Comparison of ENCODE assay signal across 13 cellular contexts in the genomic region with DNA sequence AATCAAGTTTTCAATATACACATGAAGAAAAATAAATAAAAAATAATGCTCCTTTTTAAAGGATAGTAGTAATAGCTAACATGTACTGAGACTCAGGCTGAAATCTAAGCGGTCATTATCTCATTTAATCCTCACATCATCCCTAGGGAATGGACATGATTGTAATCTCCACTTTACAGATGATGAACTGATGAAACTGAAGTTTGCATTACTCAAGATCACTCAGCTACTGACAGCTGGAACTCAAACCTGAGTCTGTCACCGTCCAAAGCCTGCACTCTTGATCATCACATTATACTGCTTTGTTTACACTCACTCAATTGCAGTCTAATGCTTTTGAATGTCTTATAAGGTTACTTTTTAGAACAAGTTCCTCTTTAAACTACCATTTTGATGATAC. TPM values are rescaled to one million over a fixed set of nuclear protein-coding genes. Genes with fewer than 3 reads are reported as not detected.
DNase-seq lines count a peak whose midpoint lies in the region; ATAC-seq and TF ChIP-seq lines count a peak whose summit lies in the region.
"Had no signal": no experiment of that assay in that cellular context is flagged by ENCODE, and none has a peak within 500 bp of the region (broad histone marks: within the 10 kb centered on the region; RNA-seq: fewer than 3 reads in every experiment).

No MANE protein-coding gene starts in this region.

- H3K79me2 ChIP-seq in OCI-LY3 (ENCODE audit: low read length) (peaks cover 79% of the 10 kb centered on the region), smooth muscle cell (ENCODE audit: low read depth) (peaks cover 79% of the 10 kb centered on the region)

- H4K20me1 ChIP-seq in OCI-LY3 (ENCODE audit: insufficient read depth, low read length) = peaks cover 55% of the 10 kb centered on the region
- H4K20me1 ChIP-seq in smooth muscle cell (ENCODE audit: low read depth) = peaks cover 75% of the 10 kb centered on the region

- H3K9me3 ChIP-seq in OCI-LY3 (ENCODE audit: insufficient read depth, low read length) (no peaks in the 10 kb centered on the region), esophagus squamous epithelium (no peaks in the 10 kb centered on the region), smooth muscle cell (replicated peaks; ENCODE audit: low read depth) (no peaks in the 10 kb centered on the region)

- 38 to 48% methylated on average over 2 of the region's 2 CpGs for WGBS in esophagus squamous epithelium, 2 donors
- WGBS in smooth muscle cell (ENCODE audit: low lambda C conversion rate) = 22% methylated on average over 2 of the region's 2 CpGs

- DNase-seq in HL-60 (ENCODE audit: low read depth in 1 of 2, low spot score in 1 of 2) (no peak), esophagus squamous epithelium (lab: John Stamatoyannopoulos, UW) (no peak), smooth muscle cell (lab: John Stamatoyannopoulos, UW; ENCODE audit: unreplicated experiment) (no peak), EL (no peak)
- no peak for DNase-seq in stimulated activated naive CD8-positive, alpha-beta T cell treated with anti-CD3 and anti-CD28 coated beads, Interleukin-15, Interleukin-2, amounts not matched to agents 100 U/mL and 50 U/mL, for 24 hours
- DNase-seq in stimulated activated naive B cell treated with anti-CD40 and anti-IgM and Interleukin-4, amounts not matched to agents 10 μg/mL and 1 μg/mL and 100 μg/mL, for 72 hours = no peak
- DNase-seq: activated CD8-positive, alpha-beta T cell treated with anti-CD3 and anti-CD28 coated beads, Interleukin-2, amount 10 ng/mL, durations not matched to agents 7 days and 5 days; NCI-H1694; stimulated activated CD4-positive, alpha-beta T cell treated with anti-CD3 and anti-CD28 coated beads, Interleukin-15, amount 100 ng/mL, for 24 hours; stimulated activated naive CD8-positive, alpha-beta T cell treated with anti-CD3 and anti-CD28 coated beads, Interleukin-15, amount 100 ng/mL, for 72 hours had no signal

- 0 out of 2 replicates have a peak overlapping the region, but pooled peaks have one; percentile 17 for H3K27ac ChIP-seq in HL-60 (replicated peaks)
- no peak overlapping the region for H3K27ac ChIP-seq in OCI-LY3 (ENCODE audit: low read length)
- H3K27ac ChIP-seq in esophagus squamous epithelium = peak overlapping the region; percentile 97 to 99 (median 98)
- peak overlapping the region; percentile 99 for H3K27ac ChIP-seq in smooth muscle cell (ENCODE audit: low read depth)
- H3K27ac ChIP-seq: SK-N-MC had no signal

- intact Hi-C loops in esophagus squamous epithelium (cut with DNase I) = no loop called here

- H3K4me1 ChIP-seq in OCI-LY3 (ENCODE audit: low read length) (peaks cover 26% of the 10 kb centered on the region), esophagus squamous epithelium (peaks cover 35 to 86% (median 60%) of the 10 kb centered on the region in 3 donors), smooth muscle cell (ENCODE audit: low read depth) (peaks cover 51% of the 10 kb centered on the region)

- no peak overlapping the region for H2AFZ ChIP-seq in OCI-LY3 (ENCODE audit: low read depth, low read length)
- H2AFZ ChIP-seq in smooth muscle cell (ENCODE audit: low read depth) = no peak overlapping the region

- no peaks in the 10 kb centered on the region for H3K36me3 ChIP-seq in OCI-LY3 (replicated peaks; ENCODE audit: low read depth, low read length)
- H3K36me3 ChIP-seq in esophagus squamous epithelium = no peaks in the 10 kb centered on the region
- no peaks in the 10 kb centered on the region for H3K36me3 ChIP-seq in smooth muscle cell (ENCODE audit: low read depth)

- no peak overlapping the region for H3K27ac Mint-ChIP-seq in stimulated activated naive B cell treated with anti-CD40 and anti-IgM and Interleukin-4, amounts not matched to agents 10 μg/mL and 1 μg/mL and 100 μg/mL, for 72 hours
- H3K27ac Mint-ChIP-seq: activated CD8-positive, alpha-beta T cell treated with anti-CD3 and anti-CD28 coated beads, Interleukin-2, amount 10 ng/mL, durations not matched to agents 7 days and 5 days; stimulated activated naive CD8-positive, alpha-beta T cell treated with anti-CD3 and anti-CD28 coated beads, Interleukin-15, amount 100 ng/mL, for 72 hours had no signal

- H3F3A ChIP-seq in smooth muscle cell (ENCODE audit: low read depth) = peaks cover 7% of the 10 kb centered on the region

- 0 out of 2 replicates have a peak overlapping the region, but pooled peaks have one; percentile 97 for H3K4me2 ChIP-seq in OCI-LY3 (ENCODE audit: low read length)
- peak overlapping the region; percentile 91 for H3K4me2 ChIP-seq in smooth muscle cell

- TF ChIP-seq POLR2A in esophagus squamous epithelium (IDR thresholded peaks at IDR 0.05) = no peak

- no peaks in the 10 kb centered on the region for H3K27me3 Mint-ChIP-seq in stimulated activated naive B cell treated with anti-CD40 and anti-IgM and Interleukin-4, amounts not matched to agents 10 μg/mL and 1 μg/mL and 100 μg/mL, for 72 hours
- H3K27me3 Mint-ChIP-seq: stimulated activated naive CD8-positive, alpha-beta T cell treated with anti-CD3 and anti-CD28 coated beads, Interleukin-15, amount 100 ng/mL, for 72 hours had no signal

- ATAC-seq in stimulated activated naive CD8-positive, alpha-beta T cell treated with anti-CD3 and anti-CD28 coated beads, Interleukin-15, Interleukin-2, amounts not matched to agents 100 U/mL and 50 U/mL, for 24 hours = no peak
- ATAC-seq in stimulated activated naive B cell treated with anti-CD40 and anti-IgM and Interleukin-4, amounts not matched to agents 10 μg/mL and 1 μg/mL and 100 μg/mL, for 72 hours (replicated peaks) = no peak
- ATAC-seq: activated CD8-positive, alpha-beta T cell treated with anti-CD3 and anti-CD28 coated beads, Interleukin-2, amount 10 ng/mL, durations not matched to agents 7 days and 5 days; stimulated activated naive CD8-positive, alpha-beta T cell treated with anti-CD3 and anti-CD28 coated beads, Interleukin-15, amount 100 ng/mL, for 72 hours had no signal

- H3K9me3 Mint-ChIP-seq in stimulated activated naive B cell treated with anti-CD40 and anti-IgM and Interleukin-4, amounts not matched to agents 10 μg/mL and 1 μg/mL and 100 μg/mL, for 72 hours = peaks cover 4% of the 10 kb centered on the region in 2 donors
- H3K9me3 Mint-ChIP-seq: mesothelial cell of epicardium; stimulated activated naive CD8-positive, alpha-beta T cell treated with anti-CD3 and anti-CD28 coated beads, Interleukin-15, amount 100 ng/mL, for 72 hours had no signal

- H3K36me3 Mint-ChIP-seq in stimulated activated naive B cell treated with anti-CD40 and anti-IgM and Interleukin-4, amounts not matched to agents 10 μg/mL and 1 μg/mL and 100 μg/mL, for 72 hours = peaks cover 0 to 4% of the 10 kb centered on the region in 2 donors
- H3K36me3 Mint-ChIP-seq: mesothelial cell of epicardium had no signal

- H3K27me3 ChIP-seq in HL-60 (ENCODE audit: insufficient read depth, poor library complexity, severe bottlenecking) (no peaks in the 10 kb centered on the region), OCI-LY3 (ENCODE audit: low read depth, low read length) (no peaks in the 10 kb centered on the region), esophagus squamous epithelium (no peaks in the 10 kb centered on the region), smooth muscle cell (ENCODE audit: low read depth) (no peaks in the 10 kb centered on the region)

- H3K4me3 ChIP-seq in HL-60 (replicated peaks; ENCODE audit: insufficient read depth, low read length) (peak overlapping the region; percentile 4), OCI-LY3 (ENCODE audit: low read length) (no peak overlapping the region), esophagus squamous epithelium (peak overlapping the region in 1 of 4 donors; percentile 94), smooth muscle cell (peak overlapping the region; percentile 81)

- TF ChIP-seq CTCF in HL-60 (IDR thresholded peaks at IDR 0.05; ENCODE audit: insufficient read depth, low read length) (no peak), OCI-LY3 (IDR thresholded peaks at IDR 0.05; ENCODE audit: low read depth, low read length) (no peak), esophagus squamous epithelium (IDR thresholded peaks at IDR 0.05) (no peak), smooth muscle cell (IDR thresholded peaks at IDR 0.05; ENCODE audit: borderline replicate concordance, insufficient read depth, poor library complexity, severe bottlenecking) (no peak)

- H3K9ac ChIP-seq in OCI-LY3 (ENCODE audit: low read length) (no peak overlapping the region), smooth muscle cell (ENCODE audit: low read depth) (no peak overlapping the region)

- H3K4me1 Mint-ChIP-seq in stimulated activated naive B cell treated with anti-CD40 and anti-IgM and Interleukin-4, amounts not matched to agents 10 μg/mL and 1 μg/mL and 100 μg/mL, for 72 hours = peaks cover 18 to 46% of the 10 kb centered on the region in 2 donors

- no peak overlapping the region for H3K4me3 Mint-ChIP-seq in stimulated activated naive B cell treated with anti-CD40 and anti-IgM and Interleukin-4, amounts not matched to agents 10 μg/mL and 1 μg/mL and 100 μg/mL, for 72 hours
- H3K4me3 Mint-ChIP-seq: activated CD8-positive, alpha-beta T cell treated with anti-CD3 and anti-CD28 coated beads, Interleukin-2, amount 10 ng/mL, durations not matched to agents 7 days and 5 days had no signal

RNA-seq across cellular contexts. Expression of a gene that starts 3.2 kb away (rescaled TPM):
- total RNA-seq in esophagus squamous epithelium (100 to 1,000 TPM in 1 of 4 donors, 10 to 100 TPM in 3; 81.6 to 125 (median 92.4) TPM), smooth muscle cell (189 and 215 TPM in 2 replicates)
- polyA plus RNA-seq in smooth muscle cell = 153 TPM in 2 replicates

RNA-seq across cellular contexts. Expression of a gene that starts 54.2 kb away (rescaled TPM):
- total RNA-seq in esophagus squamous epithelium = 10 to 100 TPM; 12.9 to 21.9 (median 19.1) TPM
- total RNA-seq in smooth muscle cell = 139 and 144 TPM in 2 replicates
- 257 and 312 TPM in 2 replicates for polyA plus RNA-seq in smooth muscle cell
- total RNA-seq: activated CD8-positive, alpha-beta T cell treated with anti-CD3 and anti-CD28 coated beads, Interleukin-2, amount 10 ng/mL, durations not matched to agents 7 days and 5 days had no signal
